Comparison of ENCODE assay signal across 8 cellular contexts in genomic region chr2:23926289-23926749, GRCh38. TPM values are rescaled to one million over a fixed set of nuclear protein-coding genes. Genes with fewer than 3 reads are reported as not detected.
DNase-seq lines count a peak whose midpoint lies in the region; ATAC-seq and TF ChIP-seq lines count a peak whose summit lies in the region.

No MANE protein-coding gene starts in this region.

- H3K36me3 ChIP-seq in ES-I3 (ENCODE audit: insufficient read depth, low read length), result no peaks in the 10 kb centered on the region
- H3K36me3 ChIP-seq in esophagus muscularis mucosa, result peaks cover 0 to 4% (median 0%) of the 10 kb centered on the region in 4 donors
- no peaks in the 10 kb centered on the region for H3K36me3 ChIP-seq in aorta (ENCODE audit: control insufficient read depth in 1 of 2, insufficient read depth in 2 of 2, low read length in 1 of 2)

- under 1% methylated on average over 19 of the region's 39 CpGs for WGBS in esophagus muscularis mucosa
- WGBS in aorta, 2 donors, result 0% methylated on average over 39 of the region's 39 CpGs

- no peak for TF ChIP-seq EP300 in esophagus muscularis mucosa (IDR thresholded peaks at IDR 0.05)

- H3K4me3 ChIP-seq in esophagus muscularis mucosa (peak overlapping the region; percentile 76 to 97 (median 92)), aorta (ENCODE audit: low read length in 2 of 2) (peak overlapping the region; percentile 86 to 92)

- no peaks in the 10 kb centered on the region for H3K9me3 Mint-ChIP-seq in activated CD8-positive, alpha-beta T cell treated with anti-CD3 and anti-CD28 coated beads for 36 hours
- no peaks in the 10 kb centered on the region for H3K9me3 Mint-ChIP-seq in natural killer cell

- no peaks in the 10 kb centered on the region for H3K36me3 Mint-ChIP-seq in activated CD8-positive, alpha-beta T cell treated with anti-CD3 and anti-CD28 coated beads for 36 hours (ENCODE audit: low read depth)
- no peaks in the 10 kb centered on the region for H3K36me3 Mint-ChIP-seq in natural killer cell

- H3K27me3 ChIP-seq in esophagus muscularis mucosa (no peaks in the 10 kb centered on the region), aorta (ENCODE audit: control insufficient read depth in 1 of 2, insufficient read depth in 2 of 2, low read length in 1 of 2) (no peaks in the 10 kb centered on the region)

- H3K27ac ChIP-seq in esophagus muscularis mucosa (replicated peaks in 1 of 4), result peak overlapping the region; percentile 95 to 98 (median 98)
- H3K27ac ChIP-seq in aorta (ENCODE audit: low read depth in 1 of 2, low read length in 2 of 2), result peak overlapping the region; percentile 91

- H3K27me3 Mint-ChIP-seq in activated CD8-positive, alpha-beta T cell treated with anti-CD3 and anti-CD28 coated beads for 36 hours, result no peaks in the 10 kb centered on the region
- H3K27me3 Mint-ChIP-seq in natural killer cell (ENCODE audit: low read depth in 2 of 2), result no peaks in the 10 kb centered on the region

- intact Hi-C loops in activated CD8-positive, alpha-beta T cell treated with anti-CD3 and anti-CD28 coated beads for 36 hours (cut with micrococcal nuclease), result loop anchor here (5.0 kb wide), 1 partner anchor 151 kb away; the partner anchor contains the start of gene SF3B6
- intact Hi-C loops in esophagus muscularis mucosa (cut with DNase I) (loop anchor here (2.0 to 10.0 kb wide), 4 partner anchors 14 to 151 kb away; partner anchors contain the start of genes FKBP1B, SF3B6, UBXN2A and WDCP), natural killer cell (cut with micrococcal nuclease) (no loop called here), aorta (cut with DNase I) (loop anchor here (5.0 to 10.0 kb wide), 3 partner anchors 118 to 156 kb away; partner anchors contain the start of genes FKBP1B (in 2 of the 2), WDCP (in 2 of the 2), SF3B6 (in 1 of the 2) and TP53I3 (in 1 of the 2))

- peak overlapping the region; percentile 95 for H3K4me3 Mint-ChIP-seq in activated CD8-positive, alpha-beta T cell treated with anti-CD3 and anti-CD28 coated beads for 36 hours
- peak overlapping the region; percentile 98 for H3K4me3 Mint-ChIP-seq in natural killer cell

- DNase-seq in HuH-7.5 (ENCODE audit: low spot score) (peak; percentile 28), esophagus muscularis mucosa (ENCODE audit: extremely low spot score) (no peak), natural killer cell (peak; percentile 47), aorta (peak; percentile 67 to 84), putamen (ENCODE audit: low spot score) (no peak)
- peak; percentile 36 for DNase-seq in activated CD8-positive, alpha-beta T cell treated with anti-CD3 and anti-CD28 coated beads for 36 hours

- no peak for TF ChIP-seq POLR2A in esophagus muscularis mucosa (IDR thresholded peaks at IDR 0.05; ENCODE audit: low read depth)

- H3K4me1 ChIP-seq in ES-I3 (ENCODE audit: insufficient read depth, low read length) (0 out of 2 replicates have a peak, but pooled peaks cover 8% of the 10 kb centered on the region), esophagus muscularis mucosa (peaks cover 31 to 62% (median 62%) of the 10 kb centered on the region in 4 donors), aorta (ENCODE audit: control insufficient read depth in 1 of 2, insufficient read depth in 2 of 2, low read length in 2 of 2) (no peaks in the 10 kb centered on the region)

- TF ChIP-seq CTCF in activated CD8-positive, alpha-beta T cell treated with anti-CD3 and anti-CD28 coated beads for 36 hours (IDR thresholded peaks at IDR 0.05), result no peak
- TF ChIP-seq CTCF in esophagus muscularis mucosa (IDR thresholded peaks at IDR 0.05) (no peak), natural killer cell (IDR thresholded peaks at IDR 0.05) (no peak)

- H3K9me3 ChIP-seq in ES-I3 (ENCODE audit: control insufficient read depth, insufficient read depth, low read length) (no peaks in the 10 kb centered on the region), esophagus muscularis mucosa (no peaks in the 10 kb centered on the region), aorta (ENCODE audit: control insufficient read depth, low read length) (no peaks in the 10 kb centered on the region)

- CTCF ChIA-PET in activated CD8-positive, alpha-beta T cell treated with anti-CD3 and anti-CD28 coated beads for 36 hours (lab: Charles Lee), result interaction anchor here (0.7 to 7.1 kb wide), 30 partner anchors 8 to 198 kb away, joined by 3 to 74 read pairs (median 4); partner anchors contain the start of genes FKBP1B, SF3B6, TP53I3 and UBXN2A

- H3K4me1 Mint-ChIP-seq in activated CD8-positive, alpha-beta T cell treated with anti-CD3 and anti-CD28 coated beads for 36 hours (ENCODE audit: low read depth), result peaks cover 48% of the 10 kb centered on the region
- peaks cover 56 to 57% of the 10 kb centered on the region in 2 donors for H3K4me1 Mint-ChIP-seq in natural killer cell

- peak overlapping the region; percentile 95 for H3K9ac ChIP-seq in ES-I3 (ENCODE audit: low read depth, low read length)

- peak; percentile 29 for ATAC-seq in GM21526 (IDR thresholded peaks at IDR 0.05; ENCODE audit: low FRiP score, unreplicated experiment)
- peak; percentile 12 for ATAC-seq in activated CD8-positive, alpha-beta T cell treated with anti-CD3 and anti-CD28 coated beads for 36 hours
- ATAC-seq in natural killer cell, result peak; percentile 1 to 3 (median 2)
- ATAC-seq in aorta (ENCODE audit: low FRiP score), result peak; percentile 68

- POLR2A ChIA-PET in activated CD8-positive, alpha-beta T cell treated with anti-CD3 and anti-CD28 coated beads for 36 hours (lab: Charles Lee), result interaction anchor here (0.9 to 5.6 kb wide), 27 partner anchors 7 to 198 kb away, joined by 3 to 63 read pairs (median 4); partner anchors contain the start of genes SF3B6, TP53I3, UBXN2A and WDCP

- peak overlapping the region; percentile 99 for H3K27ac Mint-ChIP-seq in activated CD8-positive, alpha-beta T cell treated with anti-CD3 and anti-CD28 coated beads for 36 hours
- H3K27ac Mint-ChIP-seq in natural killer cell, result peak overlapping the region; percentile 99 to 100

RNA-seq across cellular contexts. Expression of gene ATAD2B, which starts 0.6 kb away (rescaled TPM):
- total RNA-seq in activated CD8-positive, alpha-beta T cell treated with anti-CD3 and anti-CD28 coated beads for 36 hours, result 10 to 100 TPM; 12.5 to 13.2 TPM
- 10 to 100 TPM in 3 of 4 donors, 1 to 10 TPM in 1; 8.0 to 17.4 (median 13.5) TPM for total RNA-seq in esophagus muscularis mucosa
- 10 to 100 TPM; 71.5 to 85.7 (median 84.0) TPM for total RNA-seq in natural killer cell
- 10 to 100 TPM; 33.4 to 45.8 TPM for total RNA-seq in aorta
- 1 to 10 TPM; 2.3 to 3.6 TPM for polyA plus RNA-seq in aorta

RNA-seq across cellular contexts. Expression of gene UBXN2A, which starts 13.9 kb away (rescaled TPM):
- total RNA-seq in activated CD8-positive, alpha-beta T cell treated with anti-CD3 and anti-CD28 coated beads for 36 hours, result 10 to 100 TPM; 11.1 to 11.2 TPM
- 10 to 100 TPM; 17.1 to 23.4 (median 20.3) TPM for total RNA-seq in esophagus muscularis mucosa
- total RNA-seq in natural killer cell, result 10 to 100 TPM; 14.7 to 18.0 (median 16.2) TPM
- total RNA-seq in aorta, result 10 to 100 TPM; 16.8 to 19.5 TPM
- 10 to 100 TPM; 10.0 to 11.5 TPM for polyA plus RNA-seq in aorta

Comparison
In these comparisons a context has a peak if more than half of its experiments do, and no peak if none do; other contexts are left out.
1. ATAC-seq: peak in every context shown above with its lines; median percentile 68 in aorta; 29 in GM21526; 12 in activated CD8-positive, alpha-beta T cell treated with anti-CD3 and anti-CD28 coated beads for 36 hours; 2 in natural killer cell.
2. DNase-seq: peak in HuH-7.5 (single experiment), activated CD8-positive, alpha-beta T cell treated with anti-CD3 and anti-CD28 coated beads for 36 hours (single experiment), natural killer cell (single experiment) and aorta (2 of 2); none in esophagus muscularis mucosa (single experiment) and putamen (single experiment).